Comparison of ENCODE assay signal across 37 cellular contexts in genomic region chr13:53249236-53249635, GRCh38.
"Had no signal": no experiment of that assay in that cellular context is flagged by ENCODE, and none has a peak within 500 bp of the region (broad histone marks: within the 10 kb centered on the region; RNA-seq: fewer than 3 reads in every experiment).

No MANE protein-coding gene starts in this region.

- H3K27me3 ChIP-seq: ascending aorta had no signal

- H3K4me3 ChIP-seq: ascending aorta, cardiac muscle cell had no signal

- H3K27me3 Mint-ChIP-seq: activated CD4-positive, alpha-beta memory T cell treated with anti-CD3 and anti-CD28 coated beads, Interleukin-2, amount 10 ng/mL, durations not matched to agents 7 days and 5 days; activated CD4-positive, alpha-beta T cell treated with anti-CD3 and anti-CD28 coated beads for 36 hours; activated CD4-positive, alpha-beta T cell treated with anti-CD3 and anti-CD28 coated beads, Interleukin-2, amount 10 ng/mL, durations not matched to agents 7 days and 5 days; activated CD8-positive, alpha-beta memory T cell treated with anti-CD3 and anti-CD28 coated beads, Interleukin-2, amount 10 ng/mL, durations not matched to agents 7 days and 5 days; activated naive CD4-positive, alpha-beta T cell treated with anti-CD3 and anti-CD28 coated beads, Interleukin-2, amount 10 ng/mL, durations not matched to agents 7 days and 5 days; activated naive CD8-positive, alpha-beta T cell treated with anti-CD3 and anti-CD28 coated beads, Interleukin-2, amount 10 ng/mL, durations not matched to agents 7 days and 5 days; activated naive CD8-positive, alpha-beta T cell treated with anti-CD3 and anti-CD28 coated beads, Interleukin-2, amount 50 U/mL, for 24 hours; central memory CD8-positive, alpha-beta T cell had no signal

- H3K36me3 Mint-ChIP-seq: activated CD8-positive, alpha-beta memory T cell treated with anti-CD3 and anti-CD28 coated beads, Interleukin-2, amount 10 ng/mL, durations not matched to agents 7 days and 5 days; activated naive CD4-positive, alpha-beta T cell treated with anti-CD3 and anti-CD28 coated beads, Interleukin-2, amount 10 ng/mL, durations not matched to agents 7 days and 5 days; activated naive CD4-positive, alpha-beta T cell treated with anti-CD3 and anti-CD28 coated beads, Interleukin-2, amount 50 U/mL, for 24 hours; activated naive CD8-positive, alpha-beta T cell; activated naive CD8-positive, alpha-beta T cell treated with anti-CD3 and anti-CD28 coated beads, Interleukin-2, amount 10 ng/mL, durations not matched to agents 7 days and 5 days; brain had no signal

- H3K9me3 Mint-ChIP-seq: activated CD4-positive, alpha-beta memory T cell treated with anti-CD3 and anti-CD28 coated beads, Interleukin-2, amount 10 ng/mL, durations not matched to agents 7 days and 5 days; activated CD4-positive, alpha-beta T cell treated with anti-CD3 and anti-CD28 coated beads, Interleukin-2, amount 10 ng/mL, durations not matched to agents 7 days and 5 days; activated naive CD4-positive, alpha-beta T cell treated with anti-CD3 and anti-CD28 coated beads, Interleukin-2, amount 10 ng/mL, durations not matched to agents 7 days and 5 days; activated naive CD4-positive, alpha-beta T cell treated with anti-CD3 and anti-CD28 coated beads, Interleukin-2, amount 50 U/mL, for 24 hours; activated naive CD8-positive, alpha-beta T cell treated with anti-CD3 and anti-CD28 coated beads, Interleukin-2, amount 10 ng/mL, durations not matched to agents 7 days and 5 days; activated naive CD8-positive, alpha-beta T cell treated with anti-CD3 and anti-CD28 coated beads, Interleukin-2, amount 50 U/mL, for 24 hours; activated T-cell treated with anti-CD3 and anti-CD28 coated beads, Interleukin-2, amount 50 U/mL, for 24 hours; activated T-helper 2 cell treated with anti-CD3 and anti-CD28 coated beads, Interferon-gamma antibody, Interleukin-2, Interleukin-4, amounts not matched to agents 10 μg/mL and 5 μg/mL and 100 μg/mL, durations not matched to agents 14 hours and 24 hours and 36 hours; brain; central memory CD8-positive, alpha-beta T cell; T-helper 1 cell treated with Interleukin-12 subunit alpha and Interleukin-12 subunit beta and Interleukin-4 antibody, amounts not matched to agents 30 μg/mL and 1 μg/mL, for 36 hours; T-helper 2 cell treated with Interferon-gamma antibody and Interleukin-4, amounts not matched to agents 5 μg/mL and 100 μg/mL, for 36 hours had no signal

- H3K9me3 ChIP-seq: ascending aorta had no signal

- H3K27ac Mint-ChIP-seq: activated CD4-positive, alpha-beta memory T cell treated with anti-CD3 and anti-CD28 coated beads, Interleukin-2, amount 10 ng/mL, durations not matched to agents 7 days and 5 days; activated CD4-positive, alpha-beta T cell treated with anti-CD3 and anti-CD28 coated beads for 36 hours; activated CD4-positive, alpha-beta T cell treated with anti-CD3 and anti-CD28 coated beads, Interleukin-2, amount 10 ng/mL, durations not matched to agents 7 days and 5 days; activated CD8-positive, alpha-beta memory T cell treated with anti-CD3 and anti-CD28 coated beads, Interleukin-2, amount 10 ng/mL, durations not matched to agents 7 days and 5 days; activated CD8-positive, alpha-beta T cell treated with anti-CD3 and anti-CD28 coated beads, Interleukin-2, amount 10 ng/mL, durations not matched to agents 7 days and 5 days; activated naive CD4-positive, alpha-beta T cell treated with anti-CD3 and anti-CD28 coated beads, Interleukin-2, amount 10 ng/mL, durations not matched to agents 7 days and 5 days; activated naive CD4-positive, alpha-beta T cell treated with anti-CD3 and anti-CD28 coated beads, Interleukin-2, amount 50 U/mL, for 24 hours; activated naive CD8-positive, alpha-beta T cell; activated naive CD8-positive, alpha-beta T cell treated with anti-CD3 and anti-CD28 coated beads, Interleukin-2, amount 10 ng/mL, durations not matched to agents 7 days and 5 days; activated naive CD8-positive, alpha-beta T cell treated with anti-CD3 and anti-CD28 coated beads, Interleukin-2, amount 50 U/mL, for 24 hours; activated T-cell treated with anti-CD3 and anti-CD28 coated beads, Interleukin-2, amount 50 U/mL, for 24 hours; activated T-helper 2 cell treated with anti-CD3 and anti-CD28 coated beads, Interferon-gamma antibody, Interleukin-2, Interleukin-4, amounts not matched to agents 10 μg/mL and 5 μg/mL and 100 μg/mL, durations not matched to agents 14 hours and 24 hours and 36 hours; T-helper 1 cell treated with Interleukin-12 subunit alpha and Interleukin-12 subunit beta and Interleukin-4 antibody, amounts not matched to agents 30 μg/mL and 1 μg/mL, for 36 hours; T-helper 2 cell treated with Interferon-gamma antibody and Interleukin-4, amounts not matched to agents 5 μg/mL and 100 μg/mL, for 36 hours had no signal

- H3K4me1 ChIP-seq: ascending aorta had no signal

- ATAC-seq: activated CD4-positive, alpha-beta T cell treated with anti-CD3 and anti-CD28 coated beads for 36 hours; activated CD4-positive, CD25-positive, alpha-beta regulatory T cell treated with anti-CD3 and anti-CD28 coated beads, Interleukin-2, amount 50 U/mL, for 24 hours; activated CD8-positive, alpha-beta memory T cell treated with anti-CD3 and anti-CD28 coated beads, Interleukin-2, amount 10 ng/mL, durations not matched to agents 7 days and 5 days; activated CD8-positive, alpha-beta T cell treated with anti-CD3 and anti-CD28 coated beads, Interleukin-2, amount 10 ng/mL, durations not matched to agents 7 days and 5 days; activated naive CD8-positive, alpha-beta T cell treated with anti-CD3 and anti-CD28 coated beads, Interleukin-2, amount 50 U/mL, for 24 hours had no signal

- H3K4me1 Mint-ChIP-seq: activated CD4-positive, alpha-beta memory T cell treated with anti-CD3 and anti-CD28 coated beads, Interleukin-2, amount 10 ng/mL, durations not matched to agents 7 days and 5 days; activated CD4-positive, alpha-beta T cell treated with anti-CD3 and anti-CD28 coated beads for 36 hours; activated CD4-positive, alpha-beta T cell treated with anti-CD3 and anti-CD28 coated beads, Interleukin-2, amount 10 ng/mL, durations not matched to agents 7 days and 5 days; activated CD8-positive, alpha-beta memory T cell treated with anti-CD3 and anti-CD28 coated beads, Interleukin-2, amount 10 ng/mL, durations not matched to agents 7 days and 5 days; activated naive CD4-positive, alpha-beta T cell treated with anti-CD3 and anti-CD28 coated beads, Interleukin-2, amount 10 ng/mL, durations not matched to agents 7 days and 5 days; activated naive CD4-positive, alpha-beta T cell treated with anti-CD3 and anti-CD28 coated beads, Interleukin-2, amount 50 U/mL, for 24 hours; activated naive CD8-positive, alpha-beta T cell treated with anti-CD3 and anti-CD28 coated beads, Interleukin-2, amount 10 ng/mL, durations not matched to agents 7 days and 5 days; activated naive CD8-positive, alpha-beta T cell treated with anti-CD3 and anti-CD28 coated beads, Interleukin-2, amount 50 U/mL, for 24 hours; central memory CD8-positive, alpha-beta T cell had no signal

- H3K4me3 Mint-ChIP-seq: activated CD4-positive, alpha-beta memory T cell treated with anti-CD3 and anti-CD28 coated beads, Interleukin-2, amount 10 ng/mL, durations not matched to agents 7 days and 5 days; activated CD4-positive, alpha-beta T cell treated with anti-CD3 and anti-CD28 coated beads for 36 hours; activated CD4-positive, alpha-beta T cell treated with anti-CD3 and anti-CD28 coated beads, Interleukin-2, amount 10 ng/mL, durations not matched to agents 7 days and 5 days; activated CD8-positive, alpha-beta memory T cell treated with anti-CD3 and anti-CD28 coated beads, Interleukin-2, amount 10 ng/mL, durations not matched to agents 7 days and 5 days; activated CD8-positive, alpha-beta T cell treated with anti-CD3 and anti-CD28 coated beads, Interleukin-2, amount 10 ng/mL, durations not matched to agents 7 days and 5 days; activated naive CD4-positive, alpha-beta T cell treated with anti-CD3 and anti-CD28 coated beads, Interleukin-2, amount 10 ng/mL, durations not matched to agents 7 days and 5 days; activated naive CD4-positive, alpha-beta T cell treated with anti-CD3 and anti-CD28 coated beads, Interleukin-2, amount 50 U/mL, for 24 hours; activated naive CD8-positive, alpha-beta T cell; activated naive CD8-positive, alpha-beta T cell treated with anti-CD3 and anti-CD28 coated beads, Interleukin-2, amount 10 ng/mL, durations not matched to agents 7 days and 5 days; activated naive CD8-positive, alpha-beta T cell treated with anti-CD3 and anti-CD28 coated beads, Interleukin-2, amount 50 U/mL, for 24 hours; activated T-cell treated with anti-CD3 and anti-CD28 coated beads, Interleukin-2, amount 50 U/mL, for 24 hours; brain; central memory CD8-positive, alpha-beta T cell; T-helper 1 cell treated with Interleukin-12 subunit alpha and Interleukin-12 subunit beta and Interleukin-4 antibody, amounts not matched to agents 30 μg/mL and 1 μg/mL, for 36 hours; T-helper 2 cell treated with Interferon-gamma antibody and Interleukin-4, amounts not matched to agents 5 μg/mL and 100 μg/mL, for 36 hours had no signal

- H3K27ac ChIP-seq: ascending aorta, cardiac muscle cell, VCaP had no signal

- DNase-seq: activated CD4-positive, alpha-beta memory T cell treated with anti-CD3 and anti-CD28 coated beads, Interleukin-2, amount 10 ng/mL, durations not matched to agents 7 days and 5 days; activated CD4-positive, alpha-beta T cell treated with anti-CD3 and anti-CD28 coated beads for 1 hour; activated CD4-positive, alpha-beta T cell treated with anti-CD3 and anti-CD28 coated beads for 36 hours; activated CD4-positive, alpha-beta T cell treated with anti-CD3 and anti-CD28 coated beads for 48 hours; activated CD4-positive, alpha-beta T cell treated with anti-CD3 and anti-CD28 coated beads, Interleukin-2, amount 10 ng/mL, durations not matched to agents 7 days and 5 days; activated CD4-positive, alpha-beta T cell treated with anti-CD3 and anti-CD28 coated beads, Interleukin-2, amount 50 U/mL, for 48 hours; activated CD4-positive, CD25-positive, alpha-beta regulatory T cell; activated CD8-positive, alpha-beta memory T cell treated with anti-CD3 and anti-CD28 coated beads for 24 hours; activated CD8-positive, alpha-beta memory T cell treated with anti-CD3 and anti-CD28 coated beads, Interleukin-2, amount 10 ng/mL, durations not matched to agents 7 days and 5 days; activated CD8-positive, alpha-beta memory T cell treated with anti-CD3 and anti-CD28 coated beads, Interleukin-2, amount 50 U/mL, for 48 hours; activated CD8-positive, alpha-beta T cell treated with anti-CD3 and anti-CD28 coated beads, Interleukin-2, amount 10 ng/mL, durations not matched to agents 7 days and 5 days; activated effector memory CD4-positive, alpha-beta T cell treated with Interleukin-2 at 50 U/mL for 16 hours; activated gamma-delta T cell; activated naive CD4-positive, alpha-beta T cell treated with anti-CD3 and anti-CD28 coated beads, Interleukin-2, amount 10 ng/mL, durations not matched to agents 7 days and 5 days; activated naive CD4-positive, alpha-beta T cell treated with Interleukin-2 at 50 U/mL for 16 hours; activated naive CD8-positive, alpha-beta T cell treated with anti-CD3 and anti-CD28 coated beads, Interleukin-2, amount 10 ng/mL, durations not matched to agents 7 days and 5 days; activated naive CD8-positive, alpha-beta T cell treated with anti-CD3 and anti-CD28 coated beads, Interleukin-2, amount 50 U/mL, for 24 hours; activated T-cell treated with anti-CD3 and anti-CD28 coated beads, Interleukin-2, amount 50 U/mL, for 24 hours; activated T-cell treated with anti-CD3 and anti-CD28 coated beads, Interleukin-2, amount 50 U/mL, for 48 hours; amygdala; anterior cingulate cortex; caudate nucleus; cerebellar nuclear complex; T-helper 1 cell; T-helper 2 cell; T-helper 9 cell had no signal

- H3K36me3 ChIP-seq: ascending aorta, cardiac muscle cell had no signal
